In the genomic region with DNA sequence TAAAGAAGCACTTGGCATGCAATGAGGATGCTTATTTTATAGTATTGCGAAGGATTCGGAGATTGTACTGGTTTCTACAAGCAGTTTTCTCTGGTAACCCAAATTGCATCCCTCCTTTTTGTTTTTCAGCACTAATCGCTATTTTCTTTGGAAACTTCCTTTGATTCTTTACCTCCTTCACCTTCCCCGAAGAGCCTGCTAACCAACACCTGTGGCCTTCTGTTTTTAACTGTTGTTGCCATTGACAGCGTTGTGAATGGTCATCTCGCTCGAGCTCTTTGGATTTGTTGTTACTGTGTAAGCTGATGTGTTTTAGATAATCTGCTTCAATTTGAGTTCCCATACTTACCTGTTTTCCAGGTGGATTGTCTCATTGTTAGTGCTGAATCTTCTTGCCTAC, we compare ENCODE assay signal across 9 cellular contexts. TPM values are rescaled to one million over a fixed set of nuclear protein-coding genes. Genes with fewer than 3 reads are reported as not detected.
DNase-seq lines count a peak whose midpoint lies in the region; ATAC-seq, FAIRE-seq and TF ChIP-seq lines count a peak whose summit lies in the region.
"Had no signal": no experiment of that assay in that cellular context is flagged by ENCODE, and none has a peak within 500 bp of the region (broad histone marks: within the 10 kb centered on the region; RNA-seq: fewer than 3 reads in every experiment).

No MANE protein-coding gene starts in this region.

- peak; percentile 37 for DNase-seq in DMS 273 (lab: John Stamatoyannopoulos, UW; ENCODE audit: unreplicated experiment)
- no peak for DNase-seq in DMS 273 treated with DMSO at 0.1 percent for 48 hours (lab: John Stamatoyannopoulos, UW)
- no peak for DNase-seq in activated B cell treated with CpG ODN at 0.5 μM for 24 hours
- DNase-seq in hepatocyte (ENCODE audit: low spot score): no peak
- no peak for DNase-seq in small intestine
- DNase-seq in NOMO-1 treated with DMSO at 0.1 percent for 48 hours (lab: John Stamatoyannopoulos, UW; ENCODE audit: unreplicated experiment): no peak
- DNase-seq in NCI-H2029 (lab: John Stamatoyannopoulos, UW): no peak
- DNase-seq in occipital lobe (lab: John Stamatoyannopoulos, UW): no peak

- FAIRE-seq in small intestine (lab: Jason Lieb, UNC): no peak
- FAIRE-seq: A204.1 had no signal

- no peaks in the 10 kb centered on the region for H3K27me3 Mint-ChIP-seq in activated B cell treated with CpG ODN at 0.5 μM for 24 hours

- peaks cover 18% of the 10 kb centered on the region for H3K36me3 Mint-ChIP-seq in activated B cell treated with CpG ODN at 0.5 μM for 24 hours (ENCODE audit: low read depth)

- no peak for ATAC-seq in activated B cell treated with CpG ODN at 0.5 μM for 24 hours (ENCODE audit: low read depth)

- 16% methylated on average over 7 of the region's 7 CpGs for WGBS in hepatocyte (ENCODE audit: low lambda C conversion rate, missing lambda C conversion rate)
- 10 to 22% (median 17%) methylated on average over 7 of the region's 7 CpGs for WGBS in small intestine, 3 donors

- H3K36me3 ChIP-seq in hepatocyte (replicated peaks; ENCODE audit: insufficient read depth, low read depth) (no peaks in the 10 kb centered on the region), small intestine (ENCODE audit: control insufficient read depth in 2 of 2, insufficient read depth in 2 of 2, low read length in 2 of 2) (no peaks in the 10 kb centered on the region)

- peaks cover 60% of the 10 kb centered on the region for H3K79me2 ChIP-seq in hepatocyte

- peaks cover 19% of the 10 kb centered on the region for H3K4me1 ChIP-seq in hepatocyte (ENCODE audit: insufficient read depth)
- H3K4me1 ChIP-seq in small intestine (ENCODE audit: control insufficient read depth in 2 of 2, insufficient read depth in 1 of 2, low read depth in 1 of 2, low read length in 1 of 2): peaks cover 2 to 8% of the 10 kb centered on the region in 2 donors

- CTCF ChIA-PET in activated B cell treated with CpG ODN at 0.5 μM for 24 hours (lab: Charles Lee): no interaction called here

- no peaks in the 10 kb centered on the region for H3K27me3 ChIP-seq in hepatocyte
- H3K27me3 ChIP-seq in small intestine (ENCODE audit: control insufficient read depth in 2 of 2, insufficient read depth in 2 of 2, low read length in 2 of 2): no peaks in the 10 kb centered on the region

- no peak for TF ChIP-seq CTCF in activated B cell treated with CpG ODN at 0.5 μM for 24 hours (IDR thresholded peaks at IDR 0.05)
- TF ChIP-seq CTCF in hepatocyte (IDR thresholded peaks at IDR 0.05; ENCODE audit: poor library complexity): no peak

- H3K4me1 Mint-ChIP-seq in activated B cell treated with CpG ODN at 0.5 μM for 24 hours: peaks cover 39% of the 10 kb centered on the region

- H3K9me3 ChIP-seq in hepatocyte (ENCODE audit: low read depth) (no peaks in the 10 kb centered on the region), small intestine (ENCODE audit: control insufficient read depth, low read depth) (no peaks in the 10 kb centered on the region)

- no peaks in the 10 kb centered on the region for H3K9me3 Mint-ChIP-seq in activated B cell treated with CpG ODN at 0.5 μM for 24 hours

- H2AFZ ChIP-seq in hepatocyte: no peak overlapping the region

- no peaks in the 10 kb centered on the region for H3K9me2 ChIP-seq in hepatocyte (replicated peaks; ENCODE audit: insufficient read depth)

- peak overlapping the region; percentile 84 for H3K4me3 ChIP-seq in hepatocyte
- peak overlapping the region; percentile 69 to 83 for H3K4me3 ChIP-seq in small intestine (ENCODE audit: low read depth in 1 of 2, low read length in 2 of 2)

- H3K4me3 Mint-ChIP-seq in activated B cell treated with CpG ODN at 0.5 μM for 24 hours: peak overlapping the region; percentile 80

- peaks cover 55% of the 10 kb centered on the region for H4K20me1 ChIP-seq in hepatocyte (ENCODE audit: insufficient read depth, poor library complexity, severe bottlenecking)

- H3K27ac Mint-ChIP-seq in activated B cell treated with CpG ODN at 0.5 μM for 24 hours: peak overlapping the region; percentile 63

- intact Hi-C loops in activated B cell treated with CpG ODN at 0.5 μM for 24 hours (cut with micrococcal nuclease): loop anchor here (2.0 to 10.0 kb wide), 2 partner anchors 140 to 366 kb away; a partner anchor contains a TSS

- H3K27ac ChIP-seq in hepatocyte (peak overlapping the region; percentile 98), small intestine (ENCODE audit: low read depth in 1 of 2, low read length in 1 of 2) (peak overlapping the region in 1 of 2 donors; percentile 81)

- peak overlapping the region; percentile 88 for H3K4me2 ChIP-seq in hepatocyte

- POLR2A ChIA-PET in activated B cell treated with CpG ODN at 0.5 μM for 24 hours (lab: Charles Lee): interaction anchor here (0.5 kb wide), 1 partner anchor 14 kb away, joined by 3 read pairs; no protein-coding TSS in a partner anchor

RNA-seq across cellular contexts. Expression of a gene that starts 1.1 kb away (rescaled TPM):
- total RNA-seq in activated B cell treated with CpG ODN at 0.5 μM for 24 hours: 24.9 and 25.7 TPM in 2 replicates
- total RNA-seq in hepatocyte: 20.3 and 24.1 TPM in 2 replicates
- 9.9 and 12.0 TPM in 2 replicates for polyA plus RNA-seq in hepatocyte
- polyA plus RNA-seq in small intestine: 10 to 100 TPM in 2 of 3 donors, 1 to 10 TPM in 1; 9.5 to 16.8 (median 12.3) TPM
- total RNA-seq in occipital lobe: 52.4 TPM
